35 cellular contexts compared by ENCODE assay signal in genomic region chr19:28541029-28541428, GRCh38.
"Had no signal": no experiment of that assay in that cellular context is flagged by ENCODE, and none has a peak within 500 bp of the region (broad histone marks: within the 10 kb centered on the region; RNA-seq: fewer than 3 reads in every experiment).

No MANE protein-coding gene starts in this region.

- H3K27me3 ChIP-seq: adrenal gland, body of pancreas, cardiac muscle cell, esophagus muscularis mucosa, foreskin keratinocyte, gastrocnemius medialis had no signal

- H3K9me3 ChIP-seq: body of pancreas had no signal

- H3K27me3 Mint-ChIP-seq: activated B cell treated with CpG ODN at 0.5 μM for 24 hours; activated CD4-positive, alpha-beta memory T cell treated with anti-CD3 and anti-CD28 coated beads for 36 hours; activated CD4-positive, alpha-beta T cell treated with anti-CD3 and anti-CD28 coated beads, Interleukin-2, amount 10 ng/mL, durations not matched to agents 24 days and 14 days; activated naive CD4-positive, alpha-beta T cell treated with anti-CD3 and anti-CD28 coated beads, Interleukin-2, amount 50 U/mL, for 24 hours; activated naive CD8-positive, alpha-beta T cell treated with anti-CD3 and anti-CD28 coated beads for 36 hours; activated naive CD8-positive, alpha-beta T cell treated with anti-CD3 and anti-CD28 coated beads, Interleukin-2, amount 50 U/mL, for 24 hours; activated T-cell treated with anti-CD3 and anti-CD28 coated beads, Interleukin-2, amount 50 U/mL, for 24 hours; dendritic cell treated with granulocyte-macrophage colony-stimulating factor and Interleukin-4, amounts not matched to agents 40 ng/mL and 50 ng/mL, for 4 days; T-helper 17 cell had no signal

- H3K27ac Mint-ChIP-seq: activated B cell treated with CpG ODN at 0.5 μM for 24 hours; activated CD4-positive, alpha-beta memory T cell treated with anti-CD3 and anti-CD28 coated beads for 36 hours; activated CD4-positive, alpha-beta T cell treated with anti-CD3 and anti-CD28 coated beads, Interleukin-2, amount 10 ng/mL, durations not matched to agents 24 days and 14 days; activated CD8-positive, alpha-beta T cell treated with anti-CD3 and anti-CD28 coated beads, Interleukin-2, amount 10 ng/mL, durations not matched to agents 7 days and 5 days; activated naive CD4-positive, alpha-beta T cell treated with anti-CD3 and anti-CD28 coated beads, Interleukin-2, amount 50 U/mL, for 24 hours; activated naive CD8-positive, alpha-beta T cell treated with anti-CD3 and anti-CD28 coated beads for 36 hours; activated naive CD8-positive, alpha-beta T cell treated with anti-CD3 and anti-CD28 coated beads, Interleukin-2, amount 50 U/mL, for 24 hours; activated T-cell treated with anti-CD3 and anti-CD28 coated beads, Interleukin-2, amount 50 U/mL, for 24 hours; activated T-cell treated with anti-CD3 and anti-CD28 coated beads, Interleukin-2, amount 50 U/mL, for 72 hours; dendritic cell treated with granulocyte-macrophage colony-stimulating factor and Interleukin-4, amounts not matched to agents 40 ng/mL and 50 ng/mL, for 4 days; T-helper 17 cell; T-helper 2 cell treated with Interferon-gamma antibody and Interleukin-4, amounts not matched to agents 5 μg/mL and 100 μg/mL, for 36 hours had no signal

- H3K4me3 Mint-ChIP-seq: activated B cell treated with CpG ODN at 0.5 μM for 24 hours; activated CD4-positive, alpha-beta memory T cell treated with anti-CD3 and anti-CD28 coated beads for 36 hours; activated CD4-positive, alpha-beta T cell treated with anti-CD3 and anti-CD28 coated beads, Interleukin-2, amount 10 ng/mL, durations not matched to agents 24 days and 14 days; activated CD8-positive, alpha-beta T cell treated with anti-CD3 and anti-CD28 coated beads, Interleukin-2, amount 10 ng/mL, durations not matched to agents 7 days and 5 days; activated naive CD4-positive, alpha-beta T cell treated with anti-CD3 and anti-CD28 coated beads, Interleukin-2, amount 50 U/mL, for 24 hours; activated naive CD8-positive, alpha-beta T cell treated with anti-CD3 and anti-CD28 coated beads for 36 hours; activated naive CD8-positive, alpha-beta T cell treated with anti-CD3 and anti-CD28 coated beads, Interleukin-2, amount 50 U/mL, for 24 hours; activated T-cell treated with anti-CD3 and anti-CD28 coated beads, Interleukin-2, amount 50 U/mL, for 24 hours; activated T-cell treated with anti-CD3 and anti-CD28 coated beads, Interleukin-2, amount 50 U/mL, for 72 hours; dendritic cell treated with granulocyte-macrophage colony-stimulating factor and Interleukin-4, amounts not matched to agents 40 ng/mL and 50 ng/mL, for 4 days; T-helper 17 cell; T-helper 2 cell treated with Interferon-gamma antibody and Interleukin-4, amounts not matched to agents 5 μg/mL and 100 μg/mL, for 36 hours had no signal

- H3K4me3 ChIP-seq: adrenal gland, body of pancreas, cardiac muscle cell, coronary artery, dorsolateral prefrontal cortex, esophagus muscularis mucosa, gastrocnemius medialis, heart left ventricle had no signal

- H3K4me1 Mint-ChIP-seq: activated CD4-positive, alpha-beta T cell treated with anti-CD3 and anti-CD28 coated beads, Interleukin-2, amount 10 ng/mL, durations not matched to agents 24 days and 14 days; activated naive CD4-positive, alpha-beta T cell treated with anti-CD3 and anti-CD28 coated beads, Interleukin-2, amount 50 U/mL, for 24 hours; activated naive CD8-positive, alpha-beta T cell treated with anti-CD3 and anti-CD28 coated beads for 36 hours; activated naive CD8-positive, alpha-beta T cell treated with anti-CD3 and anti-CD28 coated beads, Interleukin-2, amount 50 U/mL, for 24 hours; T-helper 17 cell had no signal

- DNase-seq: activated B cell treated with CpG ODN at 0.5 μM for 24 hours; activated CD4-positive, alpha-beta memory T cell treated with anti-CD3 and anti-CD28 coated beads for 36 hours; activated CD4-positive, alpha-beta T cell treated with anti-CD3 and anti-CD28 coated beads, Interleukin-2, amount 10 ng/mL, durations not matched to agents 24 days and 14 days; activated CD8-positive, alpha-beta memory T cell treated with anti-CD3 and anti-CD28 coated beads, Interleukin-2, amount 50 U/mL, for 48 hours; activated CD8-positive, alpha-beta T cell treated with anti-CD3 and anti-CD28 coated beads, Interleukin-2, amount 10 ng/mL, durations not matched to agents 7 days and 5 days; activated gamma-delta T cell; activated naive CD4-positive, alpha-beta T cell; activated naive CD8-positive, alpha-beta T cell treated with anti-CD3 and anti-CD28 coated beads for 36 hours; activated naive CD8-positive, alpha-beta T cell treated with anti-CD3 and anti-CD28 coated beads, Interleukin-2, amount 50 U/mL, for 24 hours; activated T-cell treated with anti-CD3 and anti-CD28 coated beads for 4 hours; activated T-cell treated with anti-CD3 and anti-CD28 coated beads, Interleukin-2, amount 50 U/mL, for 24 hours; activated T-cell treated with anti-CD3 and anti-CD28 coated beads, Interleukin-2, amount 50 U/mL, for 72 hours; adrenal gland; amygdala; aorta; body of pancreas; central memory CD4-positive, alpha-beta T cell; dorsolateral prefrontal cortex; effector memory CD4-positive, alpha-beta T cell; erythroblast; foreskin keratinocyte; gastrocnemius medialis; glutamatergic neuron; heart left ventricle; hypothalamus; T-helper 17 cell; T1000; WERI-Rb-1 had no signal

- H3K36me3 Mint-ChIP-seq: activated CD4-positive, alpha-beta memory T cell treated with anti-CD3 and anti-CD28 coated beads for 36 hours; activated naive CD8-positive, alpha-beta T cell treated with anti-CD3 and anti-CD28 coated beads for 36 hours had no signal

- H3K36me3 ChIP-seq: adrenal gland, cardiac muscle cell, esophagus muscularis mucosa, gastrocnemius medialis, heart left ventricle, WERI-Rb-1 had no signal

- H3K27ac ChIP-seq: adrenal gland, body of pancreas, cardiac muscle cell, coronary artery, dorsolateral prefrontal cortex, esophagus muscularis mucosa, foreskin keratinocyte, gastrocnemius medialis, heart left ventricle, WERI-Rb-1 had no signal

- H3K4me1 ChIP-seq: adrenal gland, esophagus muscularis mucosa, foreskin keratinocyte, gastrocnemius medialis, heart left ventricle had no signal

- ATAC-seq: activated CD4-positive, CD25-positive, alpha-beta regulatory T cell treated with anti-CD3 and anti-CD28 coated beads, Interleukin-2, amount 50 U/mL, for 24 hours; activated CD8-positive, alpha-beta T cell treated with anti-CD3 and anti-CD28 coated beads, Interleukin-2, amount 10 ng/mL, durations not matched to agents 7 days and 5 days; activated naive CD8-positive, alpha-beta T cell treated with anti-CD3 and anti-CD28 coated beads, Interleukin-2, amount 50 U/mL, for 24 hours; activated T-cell treated with anti-CD3 and anti-CD28 coated beads, Interleukin-2, amount 50 U/mL, for 72 hours; body of pancreas; foreskin keratinocyte; gastrocnemius medialis; heart left ventricle; T-helper 17 cell had no signal
